8 cellular contexts compared by ENCODE assay signal in genomic region chr14:95597784-95598204, GRCh38.
DNase-seq lines count a peak whose midpoint lies in the region; TF ChIP-seq lines count a peak whose summit lies in the region.

No MANE protein-coding gene starts in this region.

- H3K4me2 ChIP-seq in OCI-LY7 (ENCODE audit: low read length): no peak overlapping the region

- no peaks in the 10 kb centered on the region for H3K9me2 ChIP-seq in OCI-LY7 (ENCODE audit: insufficient read depth, low read length)

- no peaks in the 10 kb centered on the region for H4K20me1 ChIP-seq in OCI-LY7 (ENCODE audit: insufficient read depth, low read length)

- peak; percentile 4 for DNase-seq in Caki2 (ENCODE audit: low read depth)
- peak; percentile 51 for DNase-seq in NCI-H82 treated with DMSO at 0.1 percent for 48 hours (lab: John Stamatoyannopoulos, UW; ENCODE audit: unreplicated experiment)
- no peak for DNase-seq in RPMI8226
- no peak for DNase-seq in OCI-LY7 (ENCODE audit: low spot score)
- DNase-seq in OCI-M1 (lab: John Stamatoyannopoulos, UW): no peak
- DNase-seq in activated T-cell treated with anti-CD3 and anti-CD28 coated beads, Interleukin-2, amount 50 U/mL, for 24 hours: no peak

- POLR2A ChIA-PET in HEK293 (lab: Yijun Ruan, JAX) (no interaction called here), OCI-LY7 (lab: Charles Lee) (interaction anchor here (0.6 kb wide), 1 partner anchor 189 kb away, joined by 3 read pairs; no protein-coding TSS in a partner anchor)

- CTCF ChIA-PET in HEK293 (lab: Yijun Ruan, JAX) (interaction anchor here (0.7 kb wide), 1 partner anchor 96 kb away, joined by 3 read pairs; no protein-coding TSS in a partner anchor), OCI-LY7 (lab: Charles Lee; ENCODE audit: unreplicated experiment) (no interaction called here)

- H3K4me1 ChIP-seq in HEK293 (ENCODE audit: control insufficient read depth, insufficient read depth, low read length) (no peaks in the 10 kb centered on the region), iPS-18a (ENCODE audit: control insufficient read depth, low read depth, low read length) (peaks cover 17% of the 10 kb centered on the region), OCI-LY7 (ENCODE audit: insufficient read depth, low read length, poor library complexity, severe bottlenecking) (no peaks in the 10 kb centered on the region)

- peaks cover 39% of the 10 kb centered on the region for H3K27me3 Mint-ChIP-seq in activated T-cell treated with anti-CD3 and anti-CD28 coated beads, Interleukin-2, amount 50 U/mL, for 24 hours

- H3K36me3 ChIP-seq in HEK293 (ENCODE audit: control insufficient read depth in 2 of 2, insufficient read depth in 1 of 2, low read length in 2 of 2) (no peaks in the 10 kb centered on the region), iPS-18a (ENCODE audit: control insufficient read depth, low read depth, low read length) (no peaks in the 10 kb centered on the region), OCI-LY7 (ENCODE audit: insufficient read depth, low read length) (no peaks in the 10 kb centered on the region)

- in situ Hi-C loops in Caki2 (cut with HindIII; ENCODE audit: low pct_unique_long_range_greater_than_20kb, low sequenced_read_pairs): no loop called here

- H3K27ac ChIP-seq in HEK293 (ENCODE audit: extremely low read depth, low read depth, low read length) (no peak overlapping the region), iPS-18a (ENCODE audit: low read length) (no peak overlapping the region), OCI-LY7 (ENCODE audit: low read depth, low read length, poor library complexity, severe bottlenecking) (no peak overlapping the region)

- TF ChIP-seq CTCF in HEK293 (tag by site-specific recombination; IDR thresholded peaks at IDR 0.05): no peak
- no peak for TF ChIP-seq CTCF in OCI-LY7 (conservative IDR thresholded peaks at IDR 0.05; ENCODE audit: low read length)

- no peaks in the 10 kb centered on the region for H3K27me3 ChIP-seq in iPS-18a (ENCODE audit: control insufficient read depth, insufficient read depth, low read length)

- H2AFZ ChIP-seq in OCI-LY7 (ENCODE audit: low read length): no peak overlapping the region

- H3K9me3 ChIP-seq in HEK293 (ENCODE audit: control insufficient read depth, insufficient read depth, low read depth, low read length): no peaks in the 10 kb centered on the region
- no peaks in the 10 kb centered on the region for H3K9me3 ChIP-seq in iPS-18a (ENCODE audit: control insufficient read depth, low read depth, low read length)
- H3K9me3 ChIP-seq in OCI-LY7 (ENCODE audit: low read length): no peaks in the 10 kb centered on the region

- no peak overlapping the region for H3K4me3 ChIP-seq in HEK293 (ENCODE audit: low read depth, low read length)
- peak overlapping the region; percentile 47 for H3K4me3 ChIP-seq in iPS-18a (ENCODE audit: low read length)
- H3K4me3 ChIP-seq in OCI-LY7 (ENCODE audit: low read depth, low read length, poor library complexity, severe bottlenecking): no peak overlapping the region

- no TSS peak for BruUV-seq in OCI-LY7 (replicated peaks; lab: Mats Ljungman, UMichigan)

- intact Hi-C loops in OCI-LY7 (cut with micrococcal nuclease; ENCODE audit: unreplicated experiment): no loop called here

- H3K79me2 ChIP-seq in OCI-LY7 (ENCODE audit: insufficient read depth, low read depth, low read length): no peaks in the 10 kb centered on the region

- H3K27ac Mint-ChIP-seq in activated T-cell treated with anti-CD3 and anti-CD28 coated beads, Interleukin-2, amount 50 U/mL, for 24 hours: no peak overlapping the region

- H3K9me3 Mint-ChIP-seq in activated T-cell treated with anti-CD3 and anti-CD28 coated beads, Interleukin-2, amount 50 U/mL, for 24 hours: no peaks in the 10 kb centered on the region

- no peak overlapping the region for H3K9ac ChIP-seq in iPS-18a (ENCODE audit: low read length)

- no peak overlapping the region for H3K4me3 Mint-ChIP-seq in activated T-cell treated with anti-CD3 and anti-CD28 coated beads, Interleukin-2, amount 50 U/mL, for 24 hours

- no peaks in the 10 kb centered on the region for H3K36me3 Mint-ChIP-seq in activated T-cell treated with anti-CD3 and anti-CD28 coated beads, Interleukin-2, amount 50 U/mL, for 24 hours (ENCODE audit: low read depth)

- H3K4me1 Mint-ChIP-seq in activated T-cell treated with anti-CD3 and anti-CD28 coated beads, Interleukin-2, amount 50 U/mL, for 24 hours (ENCODE audit: low read depth): peaks cover 2% of the 10 kb centered on the region

TF ChIP-seq in HEK293, 187 proteins besides CTCF, POLR2A, EP300 and RAD21 (continues in another document):
- TF ChIP-seq ZNF561 (tag by site-specific recombination; IDR thresholded peaks at IDR 0.05; ENCODE audit: borderline replicate concordance): 0 out of 2 replicates have a peak, but pooled peaks have one; percentile 57
- TF ChIP-seq ZBTB21 (tag by site-specific recombination; IDR thresholded peaks at IDR 0.05): 0 out of 2 replicates have a peak, but pooled peaks have one; percentile 41
- peak; percentile 88 for TF ChIP-seq ZNF600 (tag by site-specific recombination; IDR thresholded peaks at IDR 0.05)
- TF ChIP-seq YY1 (tag by site-specific recombination; IDR thresholded peaks at IDR 0.05): no peak
- TF ChIP-seq ZNF366 (tag by site-specific recombination; conservative IDR thresholded peaks at IDR 0.05): peak; percentile 50; the same call in 1 of the 2 replicates
- no peak for TF ChIP-seq ZNF558 (tag by site-specific recombination; IDR thresholded peaks at IDR 0.05)
- TF ChIP-seq ZFP69B (tag by site-specific recombination; IDR thresholded peaks at IDR 0.05): 0 out of 2 replicates have a peak, but pooled peaks have one; percentile 21
- no peak for TF ChIP-seq ZNF426 (tag by site-specific recombination; IDR thresholded peaks at IDR 0.05)
- TF ChIP-seq SP7 (tag by site-specific recombination; IDR thresholded peaks at IDR 0.05): peak; percentile 74
- peak; percentile 90 for TF ChIP-seq ZBTB6 (tag by site-specific recombination; IDR thresholded peaks at IDR 0.05)
- TF ChIP-seq ZBTB20 (tag by site-specific recombination; IDR thresholded peaks at IDR 0.05): peak; percentile 45; the same call in 1 of the 2 replicates
- 0 out of 2 replicates have a peak, but pooled peaks have one; percentile 24 for TF ChIP-seq TSHZ1 (tag by site-specific recombination; IDR thresholded peaks at IDR 0.05; ENCODE audit: borderline replicate concordance)
- TF ChIP-seq ZNF501 (tag by site-specific recombination; IDR thresholded peaks at IDR 0.05): peak; percentile 44; the same call in 1 of the 2 replicates
- peak; percentile 61 for TF ChIP-seq GLIS2 (tag by site-specific recombination; IDR thresholded peaks at IDR 0.05)
- no peak for TF ChIP-seq HOXD13 (CRISPR knock-in tag; IDR thresholded peaks at IDR 0.05; ENCODE audit: borderline replicate concordance)
- no peak for TF ChIP-seq ZNF37A (tag by site-specific recombination; IDR thresholded peaks at IDR 0.05)
- no peak for TF ChIP-seq ZSCAN16 (tag by site-specific recombination; IDR thresholded peaks at IDR 0.05)
- no peak for TF ChIP-seq ZNF18 (tag by site-specific recombination; IDR thresholded peaks at IDR 0.05)

Comparison
In these comparisons a context has a peak if more than half of its experiments do, and no peak if none do; other contexts are left out.
1. DNase-seq: peak in Caki2 (single experiment) and NCI-H82 treated with DMSO at 0.1 percent for 48 hours (single experiment); none in RPMI8226 (single experiment), OCI-LY7 (single experiment), OCI-M1 (single experiment) and activated T-cell treated with anti-CD3 and anti-CD28 coated beads, Interleukin-2, amount 50 U/mL, for 24 hours (single experiment).